Comparison of ENCODE assay signal across 14 cellular contexts in genomic region chr7:13933536-13933935, GRCh38. TPM values are rescaled to one million over a fixed set of nuclear protein-coding genes. Genes with fewer than 3 reads are reported as not detected.
"Had no signal": no experiment of that assay in that cellular context is flagged by ENCODE, and none has a peak within 500 bp of the region (broad histone marks: within the 10 kb centered on the region; RNA-seq: fewer than 3 reads in every experiment).

No MANE protein-coding gene starts in this region.

- DNase-seq: activated CD4-positive, alpha-beta T cell treated with anti-CD3 and anti-CD28 coated beads, Interleukin-2, amount 50 U/mL, for 4 hours; activated CD4-positive, CD25-positive, alpha-beta regulatory T cell treated with anti-CD3 and anti-CD28 coated beads, Interleukin-2, amount 50 U/mL, for 72 hours; activated T-cell treated with anti-CD3 and anti-CD28 coated beads, Interleukin-2, amount 50 U/mL, for 1 hour; amniotic stem cell; effector CD8-positive, alpha-beta T cell; mammary epithelial cell; posterior cingulate gyrus; right cardiac atrium; stimulated activated CD4-positive, alpha-beta T cell treated with anti-CD3 and anti-CD28 coated beads, Interleukin-2, amount 100 ng/mL, for 24 hours; stimulated activated naive CD4-positive, alpha-beta T cell had no signal

- H3K27me3 Mint-ChIP-seq: brain, type B pancreatic cell had no signal

- H3K4me3 Mint-ChIP-seq: brain, type B pancreatic cell had no signal

- H3K27ac Mint-ChIP-seq: activated naive CD4-positive, alpha-beta T cell treated with anti-CD3 and anti-CD28 coated beads, Interleukin-2, amount 50 U/mL, for 72 hours; type B pancreatic cell had no signal

- ATAC-seq: activated naive CD4-positive, alpha-beta T cell treated with anti-CD3 and anti-CD28 coated beads, Interleukin-2, amount 50 U/mL, for 72 hours had no signal

- FAIRE-seq: colon had no signal

- H3K9me3 Mint-ChIP-seq: activated naive CD4-positive, alpha-beta T cell treated with anti-CD3 and anti-CD28 coated beads, Interleukin-2, amount 50 U/mL, for 72 hours; brain; type B pancreatic cell had no signal

- H3K36me3 Mint-ChIP-seq: activated naive CD4-positive, alpha-beta T cell treated with anti-CD3 and anti-CD28 coated beads, Interleukin-2, amount 50 U/mL, for 72 hours had no signal

RNA-seq across cellular contexts. Expression of gene ETV1, which starts 55.9 kb away (rescaled TPM):
- total RNA-seq: activated naive CD4-positive, alpha-beta T cell treated with anti-CD3 and anti-CD28 coated beads, Interleukin-2, amount 50 U/mL, for 72 hours had no signal
